ENCODE assay signal across 19 cellular contexts in genomic region chr20:58880994-58881752, GRCh38. TPM values are rescaled to one million over a fixed set of nuclear protein-coding genes. Genes with fewer than 3 reads are reported as not detected.
DNase-seq lines count a peak whose midpoint lies in the region; ATAC-seq, FAIRE-seq and TF ChIP-seq lines count a peak whose summit lies in the region.
"Had no signal": no experiment of that assay in that cellular context is flagged by ENCODE, and none has a peak within 500 bp of the region (broad histone marks: within the 10 kb centered on the region; RNA-seq: fewer than 3 reads in every experiment).

No MANE protein-coding gene starts in this region.

- H2AFZ ChIP-seq in KMS-11 (ENCODE audit: low read depth), result no peak overlapping the region
- H2AFZ ChIP-seq in astrocyte (ENCODE audit: low read depth, low read length), result no peak overlapping the region

- H3K27me3 ChIP-seq in KMS-11 (ENCODE audit: insufficient read depth, low read depth) (no peaks in the 10 kb centered on the region; the same call in 1 of the 2 replicates), astrocyte (ENCODE audit: insufficient read depth, low read length) (no peaks in the 10 kb centered on the region), gastrocnemius medialis (peaks cover 0 to 12% (median 0%) of the 10 kb centered on the region in 3 donors)
- H3K27me3 ChIP-seq in CD4-positive, alpha-beta memory T cell (ENCODE audit: insufficient read depth, low read length), result no peaks in the 10 kb centered on the region
- H3K27me3 ChIP-seq: dorsolateral prefrontal cortex had no signal

- peaks cover 22% of the 10 kb centered on the region for H3K4me1 Mint-ChIP-seq in astrocyte (ENCODE audit: low read depth, unreplicated experiment)
- H3K4me1 Mint-ChIP-seq in osteocyte (ENCODE audit: unreplicated experiment), result peaks cover 22% of the 10 kb centered on the region
- H3K4me1 Mint-ChIP-seq in CD4-positive, alpha-beta memory T cell, result peaks cover 8 to 16% (median 14%) of the 10 kb centered on the region in 4 donors

- TF ChIP-seq CTCF in KMS-11 (conservative IDR thresholded peaks at IDR 0.05; ENCODE audit: low read depth, low read length), result peak; percentile 55; the same call in 1 of the 2 replicates
- TF ChIP-seq CTCF in astrocyte (IDR thresholded peaks at IDR 0.05; ENCODE audit: insufficient read depth, low read depth, low read length), result no peak
- TF ChIP-seq CTCF in osteocyte (IDR thresholded peaks at IDR 0.05), result peak; percentile 11
- no peak for TF ChIP-seq CTCF in gastrocnemius medialis (IDR thresholded peaks at IDR 0.05 in 4 of 5, conservative IDR thresholded peaks at IDR 0.05 in 1 of 5)

- FAIRE-seq in astrocyte (lab: Jason Lieb, UNC), result no peak

- H3K27me3 Mint-ChIP-seq in astrocyte (ENCODE audit: low read depth, unreplicated experiment), result no peaks in the 10 kb centered on the region
- no peaks in the 10 kb centered on the region for H3K27me3 Mint-ChIP-seq in osteocyte (ENCODE audit: unreplicated experiment)
- no peaks in the 10 kb centered on the region for H3K27me3 Mint-ChIP-seq in CD4-positive, alpha-beta memory T cell
- H3K27me3 Mint-ChIP-seq: activated naive CD8-positive, alpha-beta T cell; stimulated activated naive CD8-positive, alpha-beta T cell treated with anti-CD3 and anti-CD28 coated beads, Interleukin-15, Interleukin-2, amounts not matched to agents 100 ng/mL and 50 ng/mL, for 24 hours had no signal

- H3K4me3 Mint-ChIP-seq in astrocyte (ENCODE audit: unreplicated experiment), result no peak overlapping the region
- no peak overlapping the region for H3K4me3 Mint-ChIP-seq in osteocyte (ENCODE audit: unreplicated experiment)
- H3K4me3 Mint-ChIP-seq in CD4-positive, alpha-beta memory T cell, result no peak overlapping the region
- H3K4me3 Mint-ChIP-seq: activated CD4-positive, alpha-beta memory T cell treated with anti-CD3 and anti-CD28 coated beads, Interleukin-2, amount 10 ng/mL, durations not matched to agents 7 days and 5 days; activated naive CD8-positive, alpha-beta T cell; stimulated activated naive CD8-positive, alpha-beta T cell treated with anti-CD3 and anti-CD28 coated beads, Interleukin-15, Interleukin-2, amounts not matched to agents 100 ng/mL and 50 ng/mL, for 24 hours had no signal

- in situ Hi-C loops in gastrocnemius medialis (cut with MboI; ENCODE audit: low sequenced_read_pairs in 4 of 4), result loop anchor here (10.0 to 25.0 kb wide), 3 partner anchors 104 to 164 kb away; partner anchors contain the start of genes NELFCD (in 3 of the 4) and PRELID3B (in 1 of the 4)

- H3K4me3 ChIP-seq in KMS-11 (IDR thresholded peaks at IDR 0.05; ENCODE audit: insufficient read depth, low read depth, low read length) (no peak overlapping the region), astrocyte (ENCODE audit: insufficient read depth, low read depth, low read length) (no peak overlapping the region), gastrocnemius medialis (no peak overlapping the region)
- H3K4me3 ChIP-seq in CD4-positive, alpha-beta memory T cell (ENCODE audit: low read length in 2 of 2), result no peak overlapping the region
- H3K4me3 ChIP-seq: dorsolateral prefrontal cortex, SK-N-MC had no signal

- no peak for ATAC-seq in gastrocnemius medialis

- H3K9ac ChIP-seq in KMS-11, result no peak overlapping the region
- no peak overlapping the region for H3K9ac ChIP-seq in astrocyte (ENCODE audit: low read length)

- H3K36me3 ChIP-seq in KMS-11 (ENCODE audit: insufficient read depth), result no peaks in the 10 kb centered on the region
- no peaks in the 10 kb centered on the region for H3K36me3 ChIP-seq in astrocyte (ENCODE audit: insufficient read depth, low read length)
- H3K36me3 ChIP-seq in gastrocnemius medialis, result no peaks in the 10 kb centered on the region
- no peaks in the 10 kb centered on the region for H3K36me3 ChIP-seq in CD4-positive, alpha-beta memory T cell (ENCODE audit: insufficient read depth, low read length)

- no peaks in the 10 kb centered on the region for H3K9me3 ChIP-seq in astrocyte (ENCODE audit: insufficient read depth, low read depth, low read length)
- H3K9me3 ChIP-seq in gastrocnemius medialis, result peaks cover 0 to 8% (median 0%) of the 10 kb centered on the region in 3 donors
- no peaks in the 10 kb centered on the region for H3K9me3 ChIP-seq in CD4-positive, alpha-beta memory T cell (ENCODE audit: control insufficient read depth in 1 of 2, low read length in 2 of 2)

- H3K4me2 ChIP-seq in KMS-11, result no peak overlapping the region
- H3K4me2 ChIP-seq in astrocyte (ENCODE audit: low read length), result no peak overlapping the region

- H3K36me3 Mint-ChIP-seq in astrocyte (ENCODE audit: low read depth, unreplicated experiment) (no peaks in the 10 kb centered on the region), osteocyte (ENCODE audit: unreplicated experiment) (no peaks in the 10 kb centered on the region)
- H3K36me3 Mint-ChIP-seq in CD4-positive, alpha-beta memory T cell, result no peaks in the 10 kb centered on the region

- CTCF ChIA-PET in CD4-positive, alpha-beta memory T cell (lab: Charles Lee; ENCODE audit: partially characterized antibody), result interaction anchor here (1.3 to 1.6 kb wide), 2 partner anchors 8 to 10 kb away, joined by 3 read pairs; no protein-coding TSS in a partner anchor

- peaks cover 6% of the 10 kb centered on the region for H3K4me1 ChIP-seq in KMS-11 (ENCODE audit: low read depth, poor library complexity, severe bottlenecking)
- H3K4me1 ChIP-seq in astrocyte (ENCODE audit: insufficient read depth, low read length), result peaks cover 13% of the 10 kb centered on the region
- H3K4me1 ChIP-seq in gastrocnemius medialis, result peaks cover 5 to 7% of the 10 kb centered on the region in 2 donors
- peaks cover 13% of the 10 kb centered on the region for H3K4me1 ChIP-seq in CD4-positive, alpha-beta memory T cell (ENCODE audit: insufficient read depth, low read length)

- H3K27ac ChIP-seq in KMS-11, result no peak overlapping the region
- H3K27ac ChIP-seq in astrocyte (ENCODE audit: low read depth, low read length), result no peak overlapping the region
- H3K27ac ChIP-seq in gastrocnemius medialis, result no peak overlapping the region
- H3K27ac ChIP-seq in CD4-positive, alpha-beta memory T cell (ENCODE audit: low read depth, low read length), result no peak overlapping the region
- H3K27ac ChIP-seq: SK-N-MC had no signal

- POLR2A ChIA-PET in CD4-positive, alpha-beta memory T cell (lab: Charles Lee; ENCODE audit: partially characterized antibody), result no interaction called here

- TF ChIP-seq POLR2A in gastrocnemius medialis (IDR thresholded peaks at IDR 0.05), result no peak

- H4K20me1 ChIP-seq in KMS-11 (ENCODE audit: insufficient read depth) (no peaks in the 10 kb centered on the region), astrocyte (ENCODE audit: insufficient read depth, low read length) (no peaks in the 10 kb centered on the region)

- H3K79me2 ChIP-seq in KMS-11 (ENCODE audit: insufficient read depth, low read depth) (no peaks in the 10 kb centered on the region), astrocyte (ENCODE audit: insufficient read depth, low read length) (no peaks in the 10 kb centered on the region)

- peak overlapping the region; percentile 13 for H3K27ac Mint-ChIP-seq in astrocyte (ENCODE audit: unreplicated experiment)
- no peak overlapping the region for H3K27ac Mint-ChIP-seq in osteocyte (ENCODE audit: unreplicated experiment)
- no peak overlapping the region for H3K27ac Mint-ChIP-seq in CD4-positive, alpha-beta memory T cell
- H3K27ac Mint-ChIP-seq: activated CD4-positive, alpha-beta memory T cell treated with anti-CD3 and anti-CD28 coated beads, Interleukin-2, amount 10 ng/mL, durations not matched to agents 7 days and 5 days; activated naive CD8-positive, alpha-beta T cell; progenitor cell of endocrine pancreas; stimulated activated naive CD8-positive, alpha-beta T cell treated with anti-CD3 and anti-CD28 coated beads, Interleukin-15, Interleukin-2, amounts not matched to agents 100 ng/mL and 50 ng/mL, for 24 hours had no signal

- intact Hi-C loops in gastrocnemius medialis (cut with DNase I; ENCODE audit: low total_unique reads), result no loop called here
- intact Hi-C loops in CD4-positive, alpha-beta memory T cell (cut with micrococcal nuclease), result no loop called here

- DNase-seq in DMS 273 (lab: John Stamatoyannopoulos, UW; ENCODE audit: unreplicated experiment) (peak; percentile 28), DMS 273 treated with DMSO at 0.1 percent for 48 hours (lab: John Stamatoyannopoulos, UW) (no peak), astrocyte (ENCODE audit: low read depth) (no peak), osteocyte (ENCODE audit: extremely low spot score, unreplicated experiment) (peak; percentile 56), HuH-7.5 (ENCODE audit: low spot score) (no peak), gastrocnemius medialis (no peak)
- DNase-seq in CD4-positive, alpha-beta memory T cell, result no peak
- DNase-seq: 8988T; activated CD4-positive, alpha-beta memory T cell treated with anti-CD3 and anti-CD28 coated beads, Interleukin-2, amount 10 ng/mL, durations not matched to agents 7 days and 5 days; dorsolateral prefrontal cortex; hippocampal formation; NCI-H2227 treated with DMSO at 0.1 percent for 48 hours; stimulated activated CD4-positive, alpha-beta T cell treated with anti-CD3 and anti-CD28 coated beads, Interleukin-2, amount 100 ng/mL, for 48 hours had no signal

- H3K9me3 Mint-ChIP-seq in astrocyte (ENCODE audit: unreplicated experiment) (no peaks in the 10 kb centered on the region), osteocyte (ENCODE audit: unreplicated experiment) (no peaks in the 10 kb centered on the region)
- no peaks in the 10 kb centered on the region for H3K9me3 Mint-ChIP-seq in CD4-positive, alpha-beta memory T cell
- H3K9me3 Mint-ChIP-seq: activated CD4-positive, alpha-beta memory T cell treated with anti-CD3 and anti-CD28 coated beads, Interleukin-2, amount 10 ng/mL, durations not matched to agents 7 days and 5 days; stimulated activated naive CD8-positive, alpha-beta T cell treated with anti-CD3 and anti-CD28 coated beads, Interleukin-15, Interleukin-2, amounts not matched to agents 100 ng/mL and 50 ng/mL, for 24 hours had no signal

RNA-seq across cellular contexts. Expression of gene GNAS, which starts 28.7 kb away (rescaled TPM):
- total RNA-seq in astrocyte (1,937 and 2,003 TPM in 2 replicates), osteocyte (1,150 and 1,173 TPM in 2 replicates), gastrocnemius medialis (100 to 1,000 TPM; 513 to 854 (median 781) TPM)
- total RNA-seq in CD4-positive, alpha-beta memory T cell, result 100 to 1,000 TPM; 641 to 645 TPM
- 100 to 1,000 TPM in 1 of 2 donors, 10 to 100 TPM in 1; 70.1 to 184 TPM for polyA plus RNA-seq in CD4-positive, alpha-beta memory T cell

RNA-seq across cellular contexts. Expression of gene GNAS-AS1, which starts 30.5 kb away (rescaled TPM):
- total RNA-seq in astrocyte, result 2.8 and 3.8 TPM in 2 replicates
- total RNA-seq in osteocyte, result 1.5 and 2.0 TPM in 2 replicates
- not detected for total RNA-seq in gastrocnemius medialis
- 1 to 10 TPM in 1 of 2 experiments, under 1 TPM in 1; 0.94 to 1.1 TPM for total RNA-seq in CD4-positive, alpha-beta memory T cell
- polyA plus RNA-seq in CD4-positive, alpha-beta memory T cell, result not detected
- total RNA-seq: lung microvascular endothelial cell had no signal

Comparison
In these comparisons a context has a peak if more than half of its experiments do, and no peak if none do; other contexts are left out.
1. DNase-seq: peak in DMS 273 (single experiment) and osteocyte (single experiment); none in DMS 273 treated with DMSO at 0.1 percent for 48 hours (single experiment), astrocyte (single experiment), HuH-7.5 (single experiment), gastrocnemius medialis (0 of 2) and CD4-positive, alpha-beta memory T cell (0 of 5).
2. CTCF ChIP-seq: peak in KMS-11 (single experiment) and osteocyte (single experiment); none in astrocyte (single experiment) and gastrocnemius medialis (0 of 5).